Comparison of ENCODE assay signal across 8 cellular contexts in the genomic region with DNA sequence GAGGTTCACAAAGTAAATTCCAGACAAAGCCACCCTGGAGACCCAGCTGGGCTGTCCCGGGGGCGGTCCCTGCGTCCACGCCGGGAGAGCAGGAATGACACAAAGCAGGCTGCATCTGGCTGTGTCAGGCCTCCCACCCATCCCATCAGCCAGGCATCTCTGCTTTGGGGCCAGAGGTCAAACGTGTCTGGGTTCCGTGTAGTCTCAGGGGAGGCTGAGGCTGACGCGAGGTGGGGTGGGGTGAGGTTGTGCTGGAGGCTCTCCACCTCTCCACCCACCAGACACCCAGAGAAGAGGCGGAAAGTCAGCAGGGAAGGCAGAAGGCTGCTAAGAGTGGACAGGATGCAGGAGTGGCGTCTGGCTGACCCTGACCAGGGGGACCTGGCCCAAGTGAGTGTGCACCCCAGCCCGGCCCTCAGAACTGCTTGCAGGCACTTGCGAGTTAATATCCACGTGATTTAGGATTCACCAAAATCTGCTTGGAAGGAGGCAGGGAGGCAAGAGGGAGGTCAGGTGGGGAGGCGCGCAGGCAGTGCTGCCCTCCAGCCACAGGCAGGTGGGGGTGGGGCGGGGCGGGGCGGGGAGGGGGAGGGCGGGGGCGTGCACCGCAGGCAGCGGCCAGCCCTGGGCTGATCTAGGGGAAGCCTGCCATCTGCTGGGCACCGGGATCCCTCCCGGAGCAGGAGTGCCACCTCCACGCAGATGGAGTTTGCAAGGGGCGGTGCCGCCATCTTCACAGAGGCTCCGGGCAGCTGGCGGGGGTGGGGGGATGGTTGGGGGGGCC. TPM values are rescaled to one million over a fixed set of nuclear protein-coding genes. Genes with fewer than 3 reads are reported as not detected.
DNase-seq lines count a peak whose midpoint lies in the region.

No MANE protein-coding gene starts in this region.

- no peak overlapping the region for H3K9ac ChIP-seq in HUES6 (ENCODE audit: low read length)

- peak overlapping the region; percentile 56 for H3K4me3 ChIP-seq in HUES6 (ENCODE audit: low read depth, low read length)

- no peaks in the 10 kb centered on the region for H3K36me3 ChIP-seq in HUES6 (ENCODE audit: control insufficient read depth, insufficient read depth, low read length)

- H3K27ac ChIP-seq in HUES6 (ENCODE audit: low read depth, low read length) = no peak overlapping the region

- DNase-seq in C1 segment of cervical spinal cord (lab: John Stamatoyannopoulos, UW) = peak in 12 of 14 donors; percentile 28 to 78 (median 47)
- peak; percentile 56 for DNase-seq in NOMO-1 treated with dmso at 0.1 percent for 144 hours (lab: John Stamatoyannopoulos, UW; ENCODE audit: unreplicated experiment)
- peak; percentile 82 for DNase-seq in activated CD8-positive, alpha-beta memory T cell treated with anti-CD3 and anti-CD28 coated beads, Interleukin-2, amount 50 U/mL, for 4 hours
- DNase-seq in epidermal melanocyte (ENCODE audit: insufficient read length, low spot score) = peak; percentile 90
- DNase-seq in mucosa of gallbladder (ENCODE audit: low spot score) = peak; percentile 87
- DNase-seq in stimulated activated CD8-positive, alpha-beta memory T cell treated with anti-CD3 and anti-CD28 coated beads, Interleukin-4, amount 100 ng/mL, for 48 hours = peak; percentile 88
- no peak for DNase-seq in NK-92 treated with Interleukin-12 subunit alpha and Interleukin-12 subunit beta, amount 100 ng/mL, for 24 hours (lab: John Stamatoyannopoulos, UW)

- peaks cover 59% of the 10 kb centered on the region for H3K4me1 ChIP-seq in HUES6 (ENCODE audit: control insufficient read depth, insufficient read depth, low read length)

- H3K9me3 ChIP-seq in HUES6 (ENCODE audit: control insufficient read depth, insufficient read depth, low read depth, low read length) = no peaks in the 10 kb centered on the region

- no peaks in the 10 kb centered on the region; the same call in 1 of the 2 replicates for H3K27me3 ChIP-seq in HUES6 (ENCODE audit: control insufficient read depth, insufficient read depth, low read length)

RNA-seq across cellular contexts. Expression of a gene that starts 44.3 kb away (rescaled TPM):
- total RNA-seq in mucosa of gallbladder = 38.4 TPM

RNA-seq across cellular contexts. Expression of a gene that starts 45.1 kb away (rescaled TPM):
- 13.5 TPM for total RNA-seq in mucosa of gallbladder
